8 cellular contexts compared by ENCODE assay signal in genomic region chr6:39347906-39348585, GRCh38. TPM values are rescaled to one million over a fixed set of nuclear protein-coding genes. Genes with fewer than 3 reads are reported as not detected.
DNase-seq lines count a peak whose midpoint lies in the region; ATAC-seq, FAIRE-seq and TF ChIP-seq lines count a peak whose summit lies in the region.

No MANE protein-coding gene starts in this region.

- no peak overlapping the region for H3K4me3 Mint-ChIP-seq in activated CD4-positive, alpha-beta T cell treated with anti-CD3 and anti-CD28 coated beads, Interleukin-2, amount 10 ng/mL, durations not matched to agents 7 days and 5 days
- no peak overlapping the region for H3K4me3 Mint-ChIP-seq in dendritic cell treated with granulocyte-macrophage colony-stimulating factor and Interleukin-4, amounts not matched to agents 40 ng/mL and 50 ng/mL, for 4 days

- no peak overlapping the region for H3K27ac Mint-ChIP-seq in activated CD4-positive, alpha-beta T cell treated with anti-CD3 and anti-CD28 coated beads, Interleukin-2, amount 10 ng/mL, durations not matched to agents 7 days and 5 days
- peak overlapping the region; percentile 19 for H3K27ac Mint-ChIP-seq in dendritic cell treated with granulocyte-macrophage colony-stimulating factor and Interleukin-4, amounts not matched to agents 40 ng/mL and 50 ng/mL, for 4 days

- DNase-seq in D721Med (ENCODE audit: insufficient read length, low spot score) (peak; percentile 88), HEK293T (ENCODE audit: extremely low spot score) (peak; percentile 81), NCI-H460 (ENCODE audit: extremely low read depth, low read depth) (peak; percentile 33), lung microvascular endothelial cell (ENCODE audit: low read depth in 2 of 2) (peak; percentile 60 to 68)
- peak; percentile 63 for DNase-seq in activated CD4-positive, alpha-beta T cell treated with anti-CD3 and anti-CD28 coated beads, Interleukin-2, amount 10 ng/mL, durations not matched to agents 7 days and 5 days
- DNase-seq in stimulated activated CD8-positive, alpha-beta memory T cell treated with anti-CD3 and anti-CD28 coated beads, Interleukin-15, amount 100 ng/mL, for 48 hours (ENCODE audit: low read depth in 2 of 2), result peak; percentile 21 to 25

- H3K9me3 Mint-ChIP-seq in activated CD4-positive, alpha-beta T cell treated with anti-CD3 and anti-CD28 coated beads, Interleukin-2, amount 10 ng/mL, durations not matched to agents 7 days and 5 days, result no peaks in the 10 kb centered on the region
- no peaks in the 10 kb centered on the region for H3K9me3 Mint-ChIP-seq in dendritic cell treated with granulocyte-macrophage colony-stimulating factor and Interleukin-4, amounts not matched to agents 40 ng/mL and 50 ng/mL, for 4 days

- TF ChIP-seq CTCF in D721Med (IDR thresholded peaks at IDR 0.05; ENCODE audit: insufficient read depth, missing control alignments), result peak; percentile 81

- H3K27me3 Mint-ChIP-seq in activated CD4-positive, alpha-beta T cell treated with anti-CD3 and anti-CD28 coated beads, Interleukin-2, amount 10 ng/mL, durations not matched to agents 7 days and 5 days, result no peaks in the 10 kb centered on the region
- H3K27me3 Mint-ChIP-seq in dendritic cell treated with granulocyte-macrophage colony-stimulating factor and Interleukin-4, amounts not matched to agents 40 ng/mL and 50 ng/mL, for 4 days, result peaks cover 13% of the 10 kb centered on the region

- intact Hi-C loops in dendritic cell treated with granulocyte-macrophage colony-stimulating factor and Interleukin-4, amounts not matched to agents 40 ng/mL and 50 ng/mL, for 4 days (cut with micrococcal nuclease), result no loop called here

- peaks cover 8% of the 10 kb centered on the region for H3K4me1 Mint-ChIP-seq in activated CD4-positive, alpha-beta T cell treated with anti-CD3 and anti-CD28 coated beads, Interleukin-2, amount 10 ng/mL, durations not matched to agents 7 days and 5 days
- peaks cover 17% of the 10 kb centered on the region for H3K4me1 Mint-ChIP-seq in dendritic cell treated with granulocyte-macrophage colony-stimulating factor and Interleukin-4, amounts not matched to agents 40 ng/mL and 50 ng/mL, for 4 days (ENCODE audit: low read depth)

- H3K36me3 Mint-ChIP-seq in activated CD4-positive, alpha-beta T cell treated with anti-CD3 and anti-CD28 coated beads, Interleukin-2, amount 10 ng/mL, durations not matched to agents 7 days and 5 days (ENCODE audit: low read depth), result no peaks in the 10 kb centered on the region
- no peaks in the 10 kb centered on the region for H3K36me3 Mint-ChIP-seq in dendritic cell treated with granulocyte-macrophage colony-stimulating factor and Interleukin-4, amounts not matched to agents 40 ng/mL and 50 ng/mL, for 4 days (ENCODE audit: low read depth)

- CTCF ChIA-PET in HEK293T (lab: Yijun Ruan, JAX), result no interaction called here
- CTCF ChIA-PET in activated CD4-positive, alpha-beta T cell treated with anti-CD3 and anti-CD28 coated beads, Interleukin-2, amount 10 ng/mL, durations not matched to agents 7 days and 5 days (lab: Charles Lee), result interaction anchor here (1.6 kb wide), 1 partner anchor 10 kb away, joined by 5 read pairs; no protein-coding TSS in a partner anchor

- POLR2A ChIA-PET in HEK293T (lab: Yijun Ruan, JAX), result no interaction called here
- POLR2A ChIA-PET in activated CD4-positive, alpha-beta T cell treated with anti-CD3 and anti-CD28 coated beads, Interleukin-2, amount 10 ng/mL, durations not matched to agents 7 days and 5 days (lab: Charles Lee), result no interaction called here

- no peak for FAIRE-seq in D721Med (lab: Jason Lieb, UNC)

- no peak for ATAC-seq in HG02588 (IDR thresholded peaks at IDR 0.05; ENCODE audit: unreplicated experiment)

TF ChIP-seq in HEK293T, 16 proteins besides CTCF, POLR2A, EP300 and RAD21:
- no peak for TF ChIP-seq CTBP1 (IDR thresholded peaks at IDR 0.05; ENCODE audit: borderline replicate concordance)
- no peak for TF ChIP-seq FOXA1 (IDR thresholded peaks at IDR 0.05)
- TF ChIP-seq NFRKB (IDR thresholded peaks at IDR 0.05), result no peak
- TF ChIP-seq HDGF (IDR thresholded peaks at IDR 0.05; ENCODE audit: borderline replicate concordance), result no peak
- no peak for TF ChIP-seq BHLHE40 (IDR thresholded peaks at IDR 0.05; ENCODE audit: borderline replicate concordance)
- TF ChIP-seq ARNT (IDR thresholded peaks at IDR 0.05), result no peak
- no peak for TF ChIP-seq SUZ12 (IDR thresholded peaks at IDR 0.05)
- TF ChIP-seq SP1 (IDR thresholded peaks at IDR 0.05), result no peak
- no peak for TF ChIP-seq FOXK2 (IDR thresholded peaks at IDR 0.05)
- TF ChIP-seq ELF4 (IDR thresholded peaks at IDR 0.05), result no peak
- no peak for TF ChIP-seq FOXM1 (IDR thresholded peaks at IDR 0.05; ENCODE audit: borderline replicate concordance)
- no peak for TF ChIP-seq L3MBTL2 (conservative IDR thresholded peaks at IDR 0.05)

RNA-seq across cellular contexts. Expression of gene KCNK16, which starts 25.5 kb away (rescaled TPM):
- total RNA-seq in NCI-H460 (2014; rRNA removed; shearing (Covaris generic)), result not detected in 2 replicates
- polyA plus RNA-seq in NCI-H460 (2014; cell fraction: nucleus; rRNA removed), result not detected in 2 replicates
- total RNA-seq in activated CD4-positive, alpha-beta T cell treated with anti-CD3 and anti-CD28 coated beads, Interleukin-2, amount 10 ng/mL, durations not matched to agents 7 days and 5 days, result not detected
- total RNA-seq in lung microvascular endothelial cell, result not detected in 2 replicates

RNA-seq across cellular contexts. Expression of gene KCNK17, which starts 33.8 kb away (rescaled TPM):
- not detected in 2 replicates for total RNA-seq in NCI-H460 (2014; rRNA removed; shearing (Covaris generic))
- not detected in 2 replicates for polyA plus RNA-seq in NCI-H460 (2014; cell fraction: nucleus; rRNA removed)
- not detected for total RNA-seq in activated CD4-positive, alpha-beta T cell treated with anti-CD3 and anti-CD28 coated beads, Interleukin-2, amount 10 ng/mL, durations not matched to agents 7 days and 5 days
- not detected in 2 replicates for total RNA-seq in lung microvascular endothelial cell

Comparison
In these comparisons a context has a peak if more than half of its experiments do, and no peak if none do; other contexts are left out.
1. DNase-seq: peak in every context shown above with its lines; median percentile 88 in D721Med; 81 in HEK293T; 64 in lung microvascular endothelial cell; 63 in activated CD4-positive, alpha-beta T cell treated with anti-CD3 and anti-CD28 coated beads, Interleukin-2, amount 10 ng/mL, durations not matched to agents 7 days and 5 days; 33 in NCI-H460; 23 in stimulated activated CD8-positive, alpha-beta memory T cell treated with anti-CD3 and anti-CD28 coated beads, Interleukin-15, amount 100 ng/mL, for 48 hours.